In the genomic region with DNA sequence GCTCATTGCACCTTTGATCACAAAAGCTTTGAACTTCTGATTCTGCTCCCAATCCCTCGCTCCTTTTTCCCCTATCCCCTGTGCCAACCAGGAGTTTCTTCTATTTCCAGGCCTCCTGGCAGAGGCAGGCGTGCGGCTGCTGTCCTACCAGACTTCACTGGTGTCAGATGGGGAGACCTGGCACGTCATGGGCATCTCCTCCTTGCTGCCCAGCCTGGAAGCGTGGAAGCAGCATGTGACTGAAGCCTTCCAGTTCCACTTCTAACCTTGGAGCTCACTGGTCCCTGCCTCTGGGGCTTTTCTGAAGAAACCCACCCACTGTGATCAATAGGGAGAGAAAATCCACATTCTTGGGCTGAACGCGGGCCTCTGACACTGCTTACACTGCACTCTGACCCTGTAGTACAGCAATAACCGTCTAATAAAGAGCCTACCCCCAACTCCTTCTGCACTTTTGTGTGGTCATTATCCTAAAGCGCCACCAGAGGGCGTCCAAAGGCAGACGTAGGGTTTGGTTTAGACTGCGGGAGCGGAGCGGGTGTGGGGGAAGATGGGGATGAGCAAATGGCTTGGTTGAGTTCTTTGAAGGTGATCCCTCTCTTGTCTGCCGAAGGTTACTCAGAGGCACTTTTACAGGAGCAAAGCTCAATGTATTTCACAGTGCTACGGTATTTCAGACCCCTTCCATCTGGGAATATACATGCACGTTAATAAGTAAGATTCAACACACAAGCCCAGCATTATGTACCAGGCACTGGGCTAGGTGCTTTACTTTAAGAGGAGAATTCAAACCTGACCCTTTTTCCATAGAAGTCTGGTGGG, we compare ENCODE assay signal across 8 cellular contexts. TPM values are rescaled to one million over a fixed set of nuclear protein-coding genes. Genes with fewer than 3 reads are reported as not detected.
DNase-seq lines count a peak whose midpoint lies in the region; ATAC-seq lines count a peak whose summit lies in the region.

No MANE protein-coding gene starts in this region.

- CTCF ChIA-PET in activated CD4-positive, alpha-beta T cell treated with anti-CD3 and anti-CD28 coated beads, Interleukin-2, amount 10 ng/mL, durations not matched to agents 7 days and 5 days (lab: Charles Lee), result interaction anchor here (0.5 to 1.6 kb wide), 5 partner anchors 9 to 59 kb away, joined by 3 to 7 read pairs (median 4); no protein-coding TSS in a partner anchor

- H3K9me3 ChIP-seq in ectodermal cell (ENCODE audit: control insufficient read depth, low read length), result no peaks in the 10 kb centered on the region

- no peaks in the 10 kb centered on the region for H3K27me3 ChIP-seq in ectodermal cell (ENCODE audit: control insufficient read depth, insufficient read depth, low read length, poor library complexity, severe bottlenecking)

- H3K4me1 ChIP-seq in ectodermal cell (ENCODE audit: control insufficient read depth, insufficient read depth, low read length), result peaks cover 13% of the 10 kb centered on the region

- H3K4me3 Mint-ChIP-seq in activated CD4-positive, alpha-beta T cell treated with anti-CD3 and anti-CD28 coated beads, Interleukin-2, amount 10 ng/mL, durations not matched to agents 7 days and 5 days, result no peak overlapping the region

- H3K36me3 Mint-ChIP-seq in activated CD4-positive, alpha-beta T cell treated with anti-CD3 and anti-CD28 coated beads, Interleukin-2, amount 10 ng/mL, durations not matched to agents 7 days and 5 days (ENCODE audit: low read depth), result peaks cover 12% of the 10 kb centered on the region

- peaks cover 35% of the 10 kb centered on the region for H3K36me3 ChIP-seq in ectodermal cell (ENCODE audit: control insufficient read depth, insufficient read depth, low read length)

- H3K27ac Mint-ChIP-seq in activated CD4-positive, alpha-beta T cell treated with anti-CD3 and anti-CD28 coated beads, Interleukin-2, amount 10 ng/mL, durations not matched to agents 7 days and 5 days, result no peak overlapping the region

- H3K27ac ChIP-seq in ectodermal cell (ENCODE audit: insufficient read depth, low read depth, low read length, poor library complexity, severe bottlenecking), result peak overlapping the region; percentile 18

- H3K4me1 Mint-ChIP-seq in activated CD4-positive, alpha-beta T cell treated with anti-CD3 and anti-CD28 coated beads, Interleukin-2, amount 10 ng/mL, durations not matched to agents 7 days and 5 days, result peaks cover 5% of the 10 kb centered on the region

- H3K9me3 Mint-ChIP-seq in activated CD4-positive, alpha-beta T cell treated with anti-CD3 and anti-CD28 coated beads, Interleukin-2, amount 10 ng/mL, durations not matched to agents 7 days and 5 days, result no peaks in the 10 kb centered on the region

- DNase-seq in NCI-H1436 (lab: John Stamatoyannopoulos, UW) (peak; percentile 54), NCI-H1436 treated with DMSO at 0.1 percent for 48 hours (lab: John Stamatoyannopoulos, UW) (no peak), NCI-H446 (lab: John Stamatoyannopoulos, UW) (peak; percentile 16 to 65), medulla oblongata (ENCODE audit: extremely low spot score) (peak; percentile 92)
- peak; percentile 60 for DNase-seq in activated CD4-positive, alpha-beta T cell treated with anti-CD3 and anti-CD28 coated beads, Interleukin-2, amount 10 ng/mL, durations not matched to agents 7 days and 5 days
- DNase-seq in stimulated activated CD8-positive, alpha-beta memory T cell treated with anti-CD3 and anti-CD28 coated beads, Interleukin-15, amount 100 ng/mL, for 4 hours (ENCODE audit: low read depth in 2 of 2), result peak; percentile 4 to 21

- no peak overlapping the region for H3K4me3 ChIP-seq in ectodermal cell (ENCODE audit: insufficient read depth, low read depth, low read length)

- POLR2A ChIA-PET in activated CD4-positive, alpha-beta T cell treated with anti-CD3 and anti-CD28 coated beads, Interleukin-2, amount 10 ng/mL, durations not matched to agents 7 days and 5 days (lab: Charles Lee), result no interaction called here

- H3K27me3 Mint-ChIP-seq in activated CD4-positive, alpha-beta T cell treated with anti-CD3 and anti-CD28 coated beads, Interleukin-2, amount 10 ng/mL, durations not matched to agents 7 days and 5 days, result no peaks in the 10 kb centered on the region

- peak; percentile 81 for ATAC-seq in HG03103 (IDR thresholded peaks at IDR 0.05; ENCODE audit: low read depth, unreplicated experiment)

- WGBS in ectodermal cell, 2 experiments, result 57 to 60% methylated on average over 17 of the region's 17 CpGs

RNA-seq across cellular contexts. Expression of a gene that starts 24.7 kb away (rescaled TPM):
- not detected for total RNA-seq in activated CD4-positive, alpha-beta T cell treated with anti-CD3 and anti-CD28 coated beads, Interleukin-2, amount 10 ng/mL, durations not matched to agents 7 days and 5 days
- polyA plus RNA-seq in ectodermal cell (2013, experiment 1 of 4), result 0.91 TPM
- polyA plus RNA-seq in ectodermal cell (2013, experiment 2 of 4), result 0.91 TPM
- 1.1 TPM for polyA plus RNA-seq in ectodermal cell (2013, experiment 3 of 4)
- 0.81 TPM for polyA plus RNA-seq in ectodermal cell (2013, experiment 4 of 4)

RNA-seq across cellular contexts. Expression of a gene that starts 32.3 kb away (rescaled TPM):
- total RNA-seq in activated CD4-positive, alpha-beta T cell treated with anti-CD3 and anti-CD28 coated beads, Interleukin-2, amount 10 ng/mL, durations not matched to agents 7 days and 5 days, result 100 to 1,000 TPM; 102 to 115 TPM
- 343 TPM for polyA plus RNA-seq in ectodermal cell (2013, experiment 1 of 4)
- 342 TPM for polyA plus RNA-seq in ectodermal cell (2013, experiment 2 of 4)
- 271 TPM for polyA plus RNA-seq in ectodermal cell (2013, experiment 3 of 4)
- 278 TPM for polyA plus RNA-seq in ectodermal cell (2013, experiment 4 of 4)
